In the genomic region with DNA sequence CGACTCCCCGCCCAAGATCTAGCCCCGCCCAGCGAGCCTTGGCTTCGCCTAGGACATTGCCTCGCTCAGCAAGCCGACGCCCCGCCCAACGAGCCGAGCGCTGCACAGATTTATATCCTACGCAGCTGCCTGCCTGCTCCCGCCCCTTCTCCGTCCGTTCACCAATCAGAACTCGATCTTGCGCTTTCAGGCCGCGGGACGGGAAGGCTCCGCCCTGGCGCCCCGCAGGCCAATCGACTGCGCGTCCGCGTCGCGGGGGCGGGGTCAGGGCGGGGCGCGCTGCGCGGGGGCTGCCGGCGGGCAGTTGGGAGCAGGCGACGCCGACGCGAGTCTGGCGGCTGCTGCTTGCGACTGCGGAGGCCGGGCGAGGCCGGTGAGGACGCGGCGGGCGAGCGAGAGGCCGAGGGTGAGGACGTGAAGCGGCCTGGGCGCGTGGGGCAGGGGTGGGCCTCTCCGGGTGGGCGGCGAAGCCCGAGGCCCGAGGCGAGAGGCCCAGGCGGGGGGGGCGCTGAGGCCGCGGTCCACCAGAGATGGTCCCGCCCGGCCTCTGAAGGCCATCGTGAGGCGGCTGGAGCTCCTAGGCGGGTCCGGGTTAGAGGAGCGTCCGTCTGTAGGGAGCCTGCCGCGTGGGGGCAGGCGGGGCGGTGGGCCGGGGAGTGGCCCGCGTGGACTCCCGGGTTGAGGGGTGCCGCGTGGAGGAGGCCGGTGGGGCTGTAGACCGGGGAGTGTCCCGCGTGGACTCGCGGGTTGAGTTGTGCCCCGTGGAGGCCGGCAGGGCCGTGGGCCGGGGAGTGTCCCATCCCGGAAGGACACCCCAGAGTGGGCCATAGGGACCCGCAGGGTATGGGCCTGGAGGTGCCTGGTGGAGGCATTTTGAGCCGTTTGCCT, we compare ENCODE assay signal across 1 cellular context.
TF ChIP-seq lines count a peak whose summit lies in the region.

A gene with protein sequence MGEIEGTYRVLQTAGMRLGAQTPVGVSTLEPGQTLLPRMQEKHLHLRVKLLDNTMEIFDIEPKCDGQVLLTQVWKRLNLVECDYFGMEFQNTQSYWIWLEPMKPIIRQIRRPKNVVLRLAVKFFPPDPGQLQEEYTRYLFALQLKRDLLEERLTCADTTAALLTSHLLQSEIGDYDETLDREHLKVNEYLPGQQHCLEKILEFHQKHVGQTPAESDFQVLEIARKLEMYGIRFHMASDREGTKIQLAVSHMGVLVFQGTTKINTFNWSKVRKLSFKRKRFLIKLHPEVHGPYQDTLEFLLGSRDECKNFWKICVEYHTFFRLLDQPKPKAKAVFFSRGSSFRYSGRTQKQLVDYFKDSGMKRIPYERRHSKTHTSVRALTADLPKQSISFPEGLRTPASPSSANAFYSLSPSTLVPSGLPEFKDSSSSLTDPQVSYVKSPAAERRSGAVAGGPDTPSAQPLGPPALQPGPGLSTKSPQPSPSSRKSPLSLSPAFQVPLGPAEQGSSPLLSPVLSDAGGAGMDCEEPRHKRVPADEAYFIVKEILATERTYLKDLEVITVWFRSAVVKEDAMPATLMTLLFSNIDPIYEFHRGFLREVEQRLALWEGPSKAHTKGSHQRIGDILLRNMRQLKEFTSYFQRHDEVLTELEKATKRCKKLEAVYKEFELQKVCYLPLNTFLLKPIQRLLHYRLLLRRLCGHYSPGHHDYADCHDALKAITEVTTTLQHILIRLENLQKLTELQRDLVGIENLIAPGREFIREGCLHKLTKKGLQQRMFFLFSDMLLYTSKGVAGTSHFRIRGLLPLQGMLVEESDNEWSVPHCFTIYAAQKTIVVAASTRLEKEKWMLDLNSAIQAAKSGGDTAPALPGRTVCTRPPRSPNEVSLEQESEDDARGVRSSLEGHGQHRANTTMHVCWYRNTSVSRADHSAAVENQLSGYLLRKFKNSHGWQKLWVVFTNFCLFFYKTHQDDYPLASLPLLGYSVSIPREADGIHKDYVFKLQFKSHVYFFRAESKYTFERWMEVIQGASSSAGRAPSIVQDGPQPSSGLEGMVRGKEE (plus strand): TSS at position 303 of the 888 bp plus-strand sequence. CDS start 16,823 bp downstream, outside the sequence.

TF ChIP-seq in GM12878, 131 proteins besides CTCF, POLR2A, EP300 and RAD21 (continued from another document and continues in another):
- TF ChIP-seq, protein P1, sequence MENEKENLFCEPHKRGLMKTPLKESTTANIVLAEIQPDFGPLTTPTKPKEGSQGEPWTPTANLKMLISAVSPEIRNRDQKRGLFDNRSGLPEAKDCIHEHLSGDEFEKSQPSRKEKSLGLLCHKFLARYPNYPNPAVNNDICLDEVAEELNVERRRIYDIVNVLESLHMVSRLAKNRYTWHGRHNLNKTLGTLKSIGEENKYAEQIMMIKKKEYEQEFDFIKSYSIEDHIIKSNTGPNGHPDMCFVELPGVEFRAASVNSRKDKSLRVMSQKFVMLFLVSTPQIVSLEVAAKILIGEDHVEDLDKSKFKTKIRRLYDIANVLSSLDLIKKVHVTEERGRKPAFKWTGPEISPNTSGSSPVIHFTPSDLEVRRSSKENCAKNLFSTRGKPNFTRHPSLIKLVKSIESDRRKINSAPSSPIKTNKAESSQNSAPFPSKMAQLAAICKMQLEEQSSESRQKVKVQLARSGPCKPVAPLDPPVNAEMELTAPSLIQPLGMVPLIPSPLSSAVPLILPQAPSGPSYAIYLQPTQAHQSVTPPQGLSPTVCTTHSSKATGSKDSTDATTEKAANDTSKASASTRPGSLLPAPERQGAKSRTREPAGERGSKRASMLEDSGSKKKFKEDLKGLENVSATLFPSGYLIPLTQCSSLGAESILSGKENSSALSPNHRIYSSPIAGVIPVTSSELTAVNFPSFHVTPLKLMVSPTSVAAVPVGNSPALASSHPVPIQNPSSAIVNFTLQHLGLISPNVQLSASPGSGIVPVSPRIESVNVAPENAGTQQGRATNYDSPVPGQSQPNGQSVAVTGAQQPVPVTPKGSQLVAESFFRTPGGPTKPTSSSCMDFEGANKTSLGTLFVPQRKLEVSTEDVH (IDR thresholded peaks at IDR 0.05; ENCODE audit: low read depth, partially characterized antibody), result no peak
- TF ChIP-seq HCFC1 (IDR thresholded peaks at IDR 0.05; ENCODE audit: low read length) (no peak), FOXK2 (IDR thresholded peaks at IDR 0.05) (no peak), RELA (IDR thresholded peaks at IDR 0.05; ENCODE audit: borderline replicate concordance, partially characterized antibody) (no peak), TCF3 (IDR thresholded peaks at IDR 0.05; ENCODE audit: borderline replicate concordance, insufficient read depth, low read depth, low read length) (0 out of 2 replicates have a peak, but pooled peaks have one; percentile 48), BHLHE40 (IDR thresholded peaks at IDR 0.05; ENCODE audit: borderline replicate concordance in 1 of 2, low read depth in 2 of 2, low read length in 1 of 2) (peak in 1 of 2 experiments; percentile 64; a peak in 1 of 4 replicates), TCF12 (IDR thresholded peaks at IDR 0.05; ENCODE audit: low read depth, low read length) (peak; percentile 9; the same call in 1 of the 2 replicates), ZSCAN29 (IDR thresholded peaks at IDR 0.05) (0 out of 2 replicates have a peak, but pooled peaks have one; percentile 43), MYB (IDR thresholded peaks at IDR 0.05; ENCODE audit: borderline replicate concordance, low read depth, low read length) (no peak), MTA3 (IDR thresholded peaks at IDR 0.05; ENCODE audit: borderline replicate concordance, low read length) (no peak), SMAD5 (IDR thresholded peaks at IDR 0.05; ENCODE audit: low read depth) (no peak), TARDBP (IDR thresholded peaks at IDR 0.05; ENCODE audit: borderline replicate concordance) (no peak), ESRRA (IDR thresholded peaks at IDR 0.05; ENCODE audit: low read length) (no peak), RB1 (IDR thresholded peaks at IDR 0.05; ENCODE audit: borderline replicate concordance) (peak; percentile 74; the same call in 1 of the 2 replicates), LARP7 (IDR thresholded peaks at IDR 0.05) (peak; percentile 67), TBL1XR1 (IDR thresholded peaks at IDR 0.05; ENCODE audit: low read depth, low read length) (no peak), NBN (IDR thresholded peaks at IDR 0.05) (no peak), PAX8 (IDR thresholded peaks at IDR 0.05) (no peak), GATAD2B (conservative IDR thresholded peaks at IDR 0.05; ENCODE audit: low read depth) (peak; percentile 32; the same call in 1 of the 2 replicates), ZNF274 (IDR thresholded peaks at IDR 0.05; ENCODE audit: insufficient read depth, insufficient read length) (no peak), KDM1A (IDR thresholded peaks at IDR 0.05; ENCODE audit: borderline replicate concordance) (no peak)
- TF ChIP-seq, protein P2, sequence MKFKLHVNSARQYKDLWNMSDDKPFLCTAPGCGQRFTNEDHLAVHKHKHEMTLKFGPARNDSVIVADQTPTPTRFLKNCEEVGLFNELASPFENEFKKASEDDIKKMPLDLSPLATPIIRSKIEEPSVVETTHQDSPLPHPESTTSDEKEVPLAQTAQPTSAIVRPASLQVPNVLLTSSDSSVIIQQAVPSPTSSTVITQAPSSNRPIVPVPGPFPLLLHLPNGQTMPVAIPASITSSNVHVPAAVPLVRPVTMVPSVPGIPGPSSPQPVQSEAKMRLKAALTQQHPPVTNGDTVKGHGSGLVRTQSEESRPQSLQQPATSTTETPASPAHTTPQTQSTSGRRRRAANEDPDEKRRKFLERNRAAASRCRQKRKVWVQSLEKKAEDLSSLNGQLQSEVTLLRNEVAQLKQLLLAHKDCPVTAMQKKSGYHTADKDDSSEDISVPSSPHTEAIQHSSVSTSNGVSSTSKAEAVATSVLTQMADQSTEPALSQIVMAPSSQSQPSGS (IDR thresholded peaks at IDR 0.05; ENCODE audit: low read length), result no peak
- TF ChIP-seq, protein P3, sequence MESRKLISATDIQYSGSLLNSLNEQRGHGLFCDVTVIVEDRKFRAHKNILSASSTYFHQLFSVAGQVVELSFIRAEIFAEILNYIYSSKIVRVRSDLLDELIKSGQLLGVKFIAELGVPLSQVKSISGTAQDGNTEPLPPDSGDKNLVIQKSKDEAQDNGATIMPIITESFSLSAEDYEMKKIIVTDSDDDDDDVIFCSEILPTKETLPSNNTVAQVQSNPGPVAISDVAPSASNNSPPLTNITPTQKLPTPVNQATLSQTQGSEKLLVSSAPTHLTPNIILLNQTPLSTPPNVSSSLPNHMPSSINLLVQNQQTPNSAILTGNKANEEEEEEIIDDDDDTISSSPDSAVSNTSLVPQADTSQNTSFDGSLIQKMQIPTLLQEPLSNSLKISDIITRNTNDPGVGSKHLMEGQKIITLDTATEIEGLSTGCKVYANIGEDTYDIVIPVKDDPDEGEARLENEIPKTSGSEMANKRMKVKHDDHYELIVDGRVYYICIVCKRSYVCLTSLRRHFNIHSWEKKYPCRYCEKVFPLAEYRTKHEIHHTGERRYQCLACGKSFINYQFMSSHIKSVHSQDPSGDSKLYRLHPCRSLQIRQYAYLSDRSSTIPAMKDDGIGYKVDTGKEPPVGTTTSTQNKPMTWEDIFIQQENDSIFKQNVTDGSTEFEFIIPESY (IDR thresholded peaks at IDR 0.05), result no peak
- TF ChIP-seq, protein P4, sequence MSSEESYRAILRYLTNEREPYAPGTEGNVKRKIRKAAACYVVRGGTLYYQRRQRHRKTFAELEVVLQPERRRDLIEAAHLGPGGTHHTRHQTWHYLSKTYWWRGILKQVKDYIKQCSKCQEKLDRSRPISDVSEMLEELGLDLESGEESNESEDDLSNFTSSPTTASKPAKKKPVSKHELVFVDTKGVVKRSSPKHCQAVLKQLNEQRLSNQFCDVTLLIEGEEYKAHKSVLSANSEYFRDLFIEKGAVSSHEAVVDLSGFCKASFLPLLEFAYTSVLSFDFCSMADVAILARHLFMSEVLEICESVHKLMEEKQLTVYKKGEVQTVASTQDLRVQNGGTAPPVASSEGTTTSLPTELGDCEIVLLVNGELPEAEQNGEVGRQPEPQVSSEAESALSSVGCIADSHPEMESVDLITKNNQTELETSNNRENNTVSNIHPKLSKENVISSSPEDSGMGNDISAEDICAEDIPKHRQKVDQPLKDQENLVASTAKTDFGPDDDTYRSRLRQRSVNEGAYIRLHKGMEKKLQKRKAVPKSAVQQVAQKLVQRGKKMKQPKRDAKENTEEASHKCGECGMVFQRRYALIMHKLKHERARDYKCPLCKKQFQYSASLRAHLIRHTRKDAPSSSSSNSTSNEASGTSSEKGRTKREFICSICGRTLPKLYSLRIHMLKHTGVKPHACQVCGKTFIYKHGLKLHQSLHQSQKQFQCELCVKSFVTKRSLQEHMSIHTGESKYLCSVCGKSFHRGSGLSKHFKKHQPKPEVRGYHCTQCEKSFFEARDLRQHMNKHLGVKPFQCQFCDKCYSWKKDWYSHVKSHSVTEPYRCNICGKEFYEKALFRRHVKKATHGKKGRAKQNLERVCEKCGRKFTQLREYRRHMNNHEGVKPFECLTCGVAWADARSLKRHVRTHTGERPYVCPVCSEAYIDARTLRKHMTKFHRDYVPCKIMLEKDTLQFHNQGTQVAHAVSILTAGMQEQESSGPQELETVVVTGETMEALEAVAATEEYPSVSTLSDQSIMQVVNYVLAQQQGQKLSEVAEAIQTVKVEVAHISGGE (CRISPR knock-in tag; IDR thresholded peaks at IDR 0.05), result no peak
- TF ChIP-seq, protein P5, sequence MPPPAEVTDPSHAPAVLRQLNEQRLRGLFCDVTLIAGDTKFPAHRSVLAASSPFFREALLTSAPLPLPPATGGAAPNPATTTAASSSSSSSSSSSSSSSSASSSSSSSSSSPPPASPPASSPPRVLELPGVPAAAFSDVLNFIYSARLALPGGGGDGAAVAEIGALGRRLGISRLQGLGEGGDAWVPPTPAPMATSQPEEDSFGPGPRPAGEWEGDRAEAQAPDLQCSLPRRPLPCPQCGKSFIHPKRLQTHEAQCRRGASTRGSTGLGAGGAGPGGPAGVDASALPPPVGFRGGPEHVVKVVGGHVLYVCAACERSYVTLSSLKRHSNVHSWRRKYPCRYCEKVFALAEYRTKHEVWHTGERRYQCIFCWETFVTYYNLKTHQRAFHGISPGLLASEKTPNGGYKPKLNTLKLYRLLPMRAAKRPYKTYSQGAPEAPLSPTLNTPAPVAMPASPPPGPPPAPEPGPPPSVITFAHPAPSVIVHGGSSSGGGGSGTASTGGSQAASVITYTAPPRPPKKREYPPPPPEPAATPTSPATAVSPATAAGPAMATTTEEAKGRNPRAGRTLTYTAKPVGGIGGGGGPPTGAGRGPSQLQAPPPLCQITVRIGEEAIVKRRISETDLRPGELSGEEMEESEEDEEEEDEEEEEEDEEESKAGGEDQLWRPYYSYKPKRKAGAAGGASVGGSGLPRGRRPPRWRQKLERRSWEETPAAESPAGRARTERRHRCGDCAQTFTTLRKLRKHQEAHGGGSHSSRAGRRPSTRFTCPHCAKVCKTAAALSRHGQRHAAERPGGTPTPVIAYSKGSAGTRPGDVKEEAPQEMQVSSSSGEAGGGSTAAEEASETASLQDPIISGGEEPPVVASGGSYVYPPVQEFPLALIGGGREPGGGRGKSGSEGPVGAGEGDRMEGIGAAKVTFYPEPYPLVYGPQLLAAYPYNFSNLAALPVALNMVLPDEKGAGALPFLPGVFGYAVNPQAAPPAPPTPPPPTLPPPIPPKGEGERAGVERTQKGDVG (CRISPR knock-in tag; IDR thresholded peaks at IDR 0.05), result no peak
- TF ChIP-seq, protein P6, sequence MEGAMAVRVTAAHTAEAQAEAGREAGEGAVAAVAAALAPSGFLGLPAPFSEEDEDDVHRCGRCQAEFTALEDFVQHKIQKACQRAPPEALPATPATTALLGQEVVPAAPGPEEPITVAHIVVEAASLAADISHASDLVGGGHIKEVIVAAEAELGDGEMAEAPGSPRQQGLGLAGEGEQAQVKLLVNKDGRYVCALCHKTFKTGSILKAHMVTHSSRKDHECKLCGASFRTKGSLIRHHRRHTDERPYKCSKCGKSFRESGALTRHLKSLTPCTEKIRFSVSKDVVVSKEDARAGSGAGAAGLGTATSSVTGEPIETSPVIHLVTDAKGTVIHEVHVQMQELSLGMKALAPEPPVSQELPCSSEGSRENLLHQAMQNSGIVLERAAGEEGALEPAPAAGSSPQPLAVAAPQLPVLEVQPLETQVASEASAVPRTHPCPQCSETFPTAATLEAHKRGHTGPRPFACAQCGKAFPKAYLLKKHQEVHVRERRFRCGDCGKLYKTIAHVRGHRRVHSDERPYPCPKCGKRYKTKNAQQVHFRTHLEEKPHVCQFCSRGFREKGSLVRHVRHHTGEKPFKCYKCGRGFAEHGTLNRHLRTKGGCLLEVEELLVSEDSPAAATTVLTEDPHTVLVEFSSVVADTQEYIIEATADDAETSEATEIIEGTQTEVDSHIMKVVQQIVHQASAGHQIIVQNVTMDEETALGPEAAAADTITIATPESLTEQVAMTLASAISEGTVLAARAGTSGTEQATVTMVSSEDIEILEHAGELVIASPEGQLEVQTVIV (IDR thresholded peaks at IDR 0.05; ENCODE audit: borderline replicate concordance, partially characterized antibody), result no peak
- TF ChIP-seq, protein P7, sequence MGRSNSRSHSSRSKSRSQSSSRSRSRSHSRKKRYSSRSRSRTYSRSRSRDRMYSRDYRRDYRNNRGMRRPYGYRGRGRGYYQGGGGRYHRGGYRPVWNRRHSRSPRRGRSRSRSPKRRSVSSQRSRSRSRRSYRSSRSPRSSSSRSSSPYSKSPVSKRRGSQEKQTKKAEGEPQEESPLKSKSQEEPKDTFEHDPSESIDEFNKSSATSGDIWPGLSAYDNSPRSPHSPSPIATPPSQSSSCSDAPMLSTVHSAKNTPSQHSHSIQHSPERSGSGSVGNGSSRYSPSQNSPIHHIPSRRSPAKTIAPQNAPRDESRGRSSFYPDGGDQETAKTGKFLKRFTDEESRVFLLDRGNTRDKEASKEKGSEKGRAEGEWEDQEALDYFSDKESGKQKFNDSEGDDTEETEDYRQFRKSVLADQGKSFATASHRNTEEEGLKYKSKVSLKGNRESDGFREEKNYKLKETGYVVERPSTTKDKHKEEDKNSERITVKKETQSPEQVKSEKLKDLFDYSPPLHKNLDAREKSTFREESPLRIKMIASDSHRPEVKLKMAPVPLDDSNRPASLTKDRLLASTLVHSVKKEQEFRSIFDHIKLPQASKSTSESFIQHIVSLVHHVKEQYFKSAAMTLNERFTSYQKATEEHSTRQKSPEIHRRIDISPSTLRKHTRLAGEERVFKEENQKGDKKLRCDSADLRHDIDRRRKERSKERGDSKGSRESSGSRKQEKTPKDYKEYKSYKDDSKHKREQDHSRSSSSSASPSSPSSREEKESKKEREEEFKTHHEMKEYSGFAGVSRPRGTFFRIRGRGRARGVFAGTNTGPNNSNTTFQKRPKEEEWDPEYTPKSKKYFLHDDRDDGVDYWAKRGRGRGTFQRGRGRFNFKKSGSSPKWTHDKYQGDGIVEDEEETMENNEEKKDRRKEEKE (IDR thresholded peaks at IDR 0.05), result no peak
